ENCODE assay signal across 21 cellular contexts in genomic region chr12:109065853-109066193, GRCh38. TPM values are rescaled to one million over a fixed set of nuclear protein-coding genes. Genes with fewer than 3 reads are reported as not detected.
"Had no signal": no experiment of that assay in that cellular context is flagged by ENCODE, and none has a peak within 500 bp of the region (broad histone marks: within the 10 kb centered on the region; RNA-seq: fewer than 3 reads in every experiment).

No MANE protein-coding gene starts in this region.

- FAIRE-seq: islet of Langerhans had no signal

- H3K9me3 ChIP-seq: esophagus muscularis mucosa, left lung, neutrophil, upper lobe of left lung, uterus had no signal

- ATAC-seq: effector memory CD8-positive, alpha-beta T cell; left lung; naive thymus-derived CD4-positive, alpha-beta T cell; right cardiac atrium had no signal

- H3K4me3 ChIP-seq: esophagus muscularis mucosa, left lung, lung, smooth muscle cell, upper lobe of left lung, uterus had no signal

- H3K27me3 ChIP-seq: esophagus muscularis mucosa, left lung, neutrophil, upper lobe of left lung, uterus had no signal

- DNase-seq: effector memory CD8-positive, alpha-beta T cell; hippocampal formation; kidney glomerular epithelial cell; left lung; naive thymus-derived CD4-positive, alpha-beta T cell; right cardiac atrium; stimulated activated CD4-positive, alpha-beta T cell treated with anti-CD3 and anti-CD28 coated beads, Interleukin-2, amount 100 ng/mL, for 48 hours; stimulated activated naive CD4-positive, alpha-beta T cell treated with Interleukin-2 at 50 U/mL for 16 hours; upper lobe of left lung; uterus had no signal

- H3K4me1 ChIP-seq: esophagus muscularis mucosa, left lung, upper lobe of left lung, uterus had no signal

- H3K27ac ChIP-seq: epithelial cell of prostate, esophagus muscularis mucosa, left lung, neutrophil, upper lobe of left lung, uterus had no signal

- H3K36me3 ChIP-seq: uterus had no signal

RNA-seq across cellular contexts. Expression of gene SVOP, which starts 45.0 kb away (rescaled TPM):
- total RNA-seq: fibroblast of villous mesenchyme; left lung; mesenteric fat pad; mononuclear cell; naive thymus-derived CD4-positive, alpha-beta T cell; osteoblast; posterior vena cava; smooth muscle cell; upper lobe of left lung had no signal
- polyA plus RNA-seq: lung; naive thymus-derived CD4-positive, alpha-beta T cell; smooth muscle cell had no signal
